ENCODE assay signal across 9 cellular contexts in genomic region chr5:42767491-42768105, GRCh38. TPM values are rescaled to one million over a fixed set of nuclear protein-coding genes. Genes with fewer than 3 reads are reported as not detected.
DNase-seq lines count a peak whose midpoint lies in the region; ATAC-seq and TF ChIP-seq lines count a peak whose summit lies in the region.
"Had no signal": no experiment of that assay in that cellular context is flagged by ENCODE, and none has a peak within 500 bp of the region (broad histone marks: within the 10 kb centered on the region; RNA-seq: fewer than 3 reads in every experiment).

No MANE protein-coding gene starts in this region.

- H3K9me2 ChIP-seq in DOHH2 (replicated peaks; ENCODE audit: control insufficient read depth, low read length): no peaks in the 10 kb centered on the region
- no peaks in the 10 kb centered on the region for H3K9me2 ChIP-seq in OCI-LY7 (ENCODE audit: insufficient read depth, low read length)

- H3K36me3 ChIP-seq in DOHH2 (ENCODE audit: control insufficient read depth, low read length) (peaks cover 26% of the 10 kb centered on the region), OCI-LY7 (ENCODE audit: insufficient read depth, low read length) (no peaks in the 10 kb centered on the region), ovary (no peaks in the 10 kb centered on the region)

- H3K27ac ChIP-seq in DOHH2 (ENCODE audit: low read depth, low read length) (no peak overlapping the region), OCI-LY7 (ENCODE audit: low read depth, low read length, poor library complexity, severe bottlenecking) (no peak overlapping the region), ovary (no peak overlapping the region)

- H3K27me3 ChIP-seq in DOHH2 (ENCODE audit: control insufficient read depth, low read length) (no peaks in the 10 kb centered on the region), ovary (no peaks in the 10 kb centered on the region)

- CTCF ChIA-PET in HEK293T (lab: Yijun Ruan, JAX): interaction anchor here (0.6 to 1.3 kb wide), 9 partner anchors 26 to 911 kb away, joined by 3 to 5 read pairs (median 3); partner anchors contain the start of gene FBXO4
- CTCF ChIA-PET in OCI-LY7 (lab: Charles Lee; ENCODE audit: unreplicated experiment): interaction anchor here (1.0 kb wide), 1 partner anchor 1863 kb away, joined by 3 read pairs; no protein-coding TSS in a partner anchor

- H4K20me1 ChIP-seq in DOHH2 (ENCODE audit: control insufficient read depth, insufficient read depth, low read depth, low read length): no peaks in the 10 kb centered on the region
- no peaks in the 10 kb centered on the region for H4K20me1 ChIP-seq in OCI-LY7 (ENCODE audit: insufficient read depth, low read length)

- TF ChIP-seq POLR2A in erythroblast (IDR thresholded peaks at IDR 0.05; ENCODE audit: low read length) (no peak), ovary (IDR thresholded peaks at IDR 0.05) (no peak)

- H3K79me2 ChIP-seq in DOHH2 (ENCODE audit: control insufficient read depth, low read length) (no peaks in the 10 kb centered on the region), OCI-LY7 (ENCODE audit: insufficient read depth, low read depth, low read length) (no peaks in the 10 kb centered on the region)

- no peak overlapping the region for H3K4me2 ChIP-seq in DOHH2 (ENCODE audit: low read length)
- no peak overlapping the region for H3K4me2 ChIP-seq in OCI-LY7 (ENCODE audit: low read length)

- TF ChIP-seq CTCF in DOHH2 (IDR thresholded peaks at IDR 0.05; ENCODE audit: low read depth, low read length, poor library complexity, severe bottlenecking) (peak; percentile 66), OCI-LY7 (conservative IDR thresholded peaks at IDR 0.05; ENCODE audit: low read length) (peak; percentile 88), ovary (IDR thresholded peaks at IDR 0.05) (peak in 2 of 3 donors; percentile 14 to 48)

- H3K4me1 ChIP-seq in DOHH2 (ENCODE audit: control insufficient read depth, low read length): no peaks in the 10 kb centered on the region
- H3K4me1 ChIP-seq in OCI-LY7 (ENCODE audit: insufficient read depth, low read length, poor library complexity, severe bottlenecking): no peaks in the 10 kb centered on the region
- H3K4me1 ChIP-seq in ovary (ENCODE audit: insufficient read depth): no peaks in the 10 kb centered on the region

- no TSS peak for BruUV-seq in OCI-LY7 (replicated peaks; lab: Mats Ljungman, UMichigan)

- POLR2A ChIA-PET in HEK293T (lab: Yijun Ruan, JAX): interaction anchor here (1.1 kb wide), 1 partner anchor 43 kb away, joined by 3 read pairs; the partner anchor contains the start of gene SELENOP
- POLR2A ChIA-PET in OCI-LY7 (lab: Charles Lee): interaction anchor here (0.6 kb wide), 1 partner anchor 55 kb away, joined by 3 read pairs; no protein-coding TSS in a partner anchor

- H3F3A ChIP-seq in DOHH2 (ENCODE audit: control insufficient read depth, insufficient read depth): no peaks in the 10 kb centered on the region

- ATAC-seq in esophagus mucosa: no peak
- ATAC-seq: naive thymus-derived CD8-positive, alpha-beta T cell had no signal

- no peak overlapping the region for H3K4me3 ChIP-seq in DOHH2 (ENCODE audit: low read length)
- no peak overlapping the region for H3K4me3 ChIP-seq in OCI-LY7 (ENCODE audit: low read depth, low read length, poor library complexity, severe bottlenecking)
- H3K4me3 ChIP-seq in ovary: no peak overlapping the region

- TF ChIP-seq EP300 in ovary (IDR thresholded peaks at IDR 0.05): no peak

- intact Hi-C loops in OCI-LY7 (cut with micrococcal nuclease; ENCODE audit: unreplicated experiment): no loop called here
- intact Hi-C loops in ovary (cut with DNase I): loop anchor here in 3 of 4 donors (5.0 to 10.0 kb wide), 3 partner anchors 763 to 903 kb away; no protein-coding TSS in a partner anchor

- WGBS in ovary, 3 donors: 27 to 33% (median 29%) methylated on average over 3 of the region's 3 CpGs

- no peak overlapping the region for H2AFZ ChIP-seq in OCI-LY7 (ENCODE audit: low read length)

- H3K9me3 ChIP-seq in DOHH2 (ENCODE audit: control insufficient read depth, insufficient read depth, low read length): no peaks in the 10 kb centered on the region
- H3K9me3 ChIP-seq in OCI-LY7 (ENCODE audit: low read length): no peaks in the 10 kb centered on the region
- no peaks in the 10 kb centered on the region for H3K9me3 ChIP-seq in ovary

- DNase-seq in HEK293T (ENCODE audit: extremely low spot score) (peak; percentile 12), OCI-LY7 (ENCODE audit: low spot score) (peak; percentile 27), erythroblast (lab: John Stamatoyannopoulos, UW) (peak; percentile 2 to 40), ovary (no peak), NCI-H187 treated with DMSO at 0.1 percent for 48 hours (lab: John Stamatoyannopoulos, UW) (no peak)
- no peak for DNase-seq in stimulated activated CD4-positive, alpha-beta T cell treated with anti-CD3 and anti-CD28 coated beads, Interleukin-2, amount 100 ng/mL, for 24 hours

TF ChIP-seq in HEK293T, 16 proteins besides CTCF, POLR2A, EP300 and RAD21:
- no peak for TF ChIP-seq CTBP1 (IDR thresholded peaks at IDR 0.05; ENCODE audit: borderline replicate concordance)
- TF ChIP-seq FOXM1 (IDR thresholded peaks at IDR 0.05; ENCODE audit: borderline replicate concordance): no peak
- no peak for TF ChIP-seq SUZ12 (IDR thresholded peaks at IDR 0.05)
- TF ChIP-seq FOXK2 (IDR thresholded peaks at IDR 0.05): no peak
- no peak for TF ChIP-seq PKNOX1 (IDR thresholded peaks at IDR 0.05)

RNA-seq across cellular contexts. Expression of gene CCDC152, which starts 11.0 kb away (rescaled TPM):
- total RNA-seq in OCI-LY7 (2014; rRNA removed; shearing (Covaris generic)): not detected in 2 replicates
- total RNA-seq in OCI-LY7 (2022): not detected in 2 replicates
- total RNA-seq in ovary: 1 to 10 TPM; 1.7 to 5.5 (median 3.7) TPM
- polyA plus RNA-seq in ovary: 1 to 10 TPM; 2.5 to 3.3 TPM
- not detected for total RNA-seq in esophagus mucosa

RNA-seq across cellular contexts. Expression of gene SELENOP, which starts 44.1 kb away (rescaled TPM):
- total RNA-seq in OCI-LY7 (2014; rRNA removed; shearing (Covaris generic)): 0.13 TPM in 1 of 2 replicates, not detected in the other
- total RNA-seq in OCI-LY7 (2022) (not detected in 2 replicates), ovary (100 to 1,000 TPM; 339 to 764 (median 590) TPM), esophagus mucosa (95.9 TPM)
- 100 to 1,000 TPM; 528 to 715 TPM for polyA plus RNA-seq in ovary

Comparison
In these comparisons a context has a peak if more than half of its experiments do, and no peak if none do; other contexts are left out.
1. CTCF ChIP-seq: peak in every context shown above with its lines; median percentile 88 in OCI-LY7; 66 in DOHH2; 31 in ovary.
2. DNase-seq: peak in HEK293T (single experiment), OCI-LY7 (single experiment) and erythroblast (2 of 2); none in ovary (0 of 5), NCI-H187 treated with DMSO at 0.1 percent for 48 hours (single experiment) and stimulated activated CD4-positive, alpha-beta T cell treated with anti-CD3 and anti-CD28 coated beads, Interleukin-2, amount 100 ng/mL, for 24 hours (0 of 2).
3. RNA of gene SELENOP, which starts 44.1 kb away (total RNA-seq): 339 to 764 TPM in ovary and 95.9 TPM in esophagus mucosa (single experiment); 0.13 TPM in OCI-LY7; every median in the first group is over 10 times any median in the second.